Comparison of ENCODE assay signal across 21 cellular contexts in genomic region chr2:99672766-99673375, GRCh38.
"Had no signal": no experiment of that assay in that cellular context is flagged by ENCODE, and none has a peak within 500 bp of the region (broad histone marks: within the 10 kb centered on the region; RNA-seq: fewer than 3 reads in every experiment).

No MANE protein-coding gene starts in this region.

- ATAC-seq: activated T-helper 17 cell treated with anti-CD3 and anti-CD28 coated beads, Interleukin-2, amount 50 U/mL, for 72 hours; foreskin keratinocyte; heart left ventricle; naive thymus-derived CD8-positive, alpha-beta T cell; WTC11 had no signal

- H3K36me3 ChIP-seq: heart left ventricle, neutrophil, thyroid gland had no signal

- H3K27ac ChIP-seq: dorsolateral prefrontal cortex, foreskin keratinocyte, neutrophil, thyroid gland had no signal

- H3K36me3 Mint-ChIP-seq: naive thymus-derived CD8-positive, alpha-beta T cell had no signal

- H3K27me3 ChIP-seq: dorsolateral prefrontal cortex, foreskin keratinocyte, heart left ventricle, neutrophil, thyroid gland had no signal

- H3K27ac Mint-ChIP-seq: activated CD4-positive, alpha-beta memory T cell treated with anti-CD3 and anti-CD28 coated beads, Interleukin-2, amount 10 ng/mL, durations not matched to agents 7 days and 5 days; activated naive CD8-positive, alpha-beta T cell treated with anti-CD3 and anti-CD28 coated beads for 36 hours; activated T-helper 17 cell treated with anti-CD3 and anti-CD28 coated beads, Interleukin-2, amount 50 U/mL, for 72 hours; naive thymus-derived CD8-positive, alpha-beta T cell; T-helper 2 cell treated with Interferon-gamma antibody and Interleukin-4, amounts not matched to agents 5 μg/mL and 100 μg/mL, for 36 hours; WTC11 had no signal

- H3K9me3 ChIP-seq: neutrophil, thyroid gland had no signal

- H3K4me1 Mint-ChIP-seq: activated CD4-positive, alpha-beta memory T cell treated with anti-CD3 and anti-CD28 coated beads, Interleukin-2, amount 10 ng/mL, durations not matched to agents 7 days and 5 days; activated naive CD8-positive, alpha-beta T cell treated with anti-CD3 and anti-CD28 coated beads for 36 hours; activated T-helper 17 cell treated with anti-CD3 and anti-CD28 coated beads, Interleukin-2, amount 50 U/mL, for 72 hours had no signal

- H3K4me1 ChIP-seq: foreskin keratinocyte, thyroid gland had no signal

- H3K27me3 Mint-ChIP-seq: activated CD4-positive, alpha-beta memory T cell treated with anti-CD3 and anti-CD28 coated beads, Interleukin-2, amount 10 ng/mL, durations not matched to agents 7 days and 5 days; activated naive CD8-positive, alpha-beta T cell treated with anti-CD3 and anti-CD28 coated beads for 36 hours; activated T-helper 17 cell treated with anti-CD3 and anti-CD28 coated beads, Interleukin-2, amount 50 U/mL, for 72 hours had no signal

- DNase-seq: activated CD4-positive, alpha-beta memory T cell treated with anti-CD3 and anti-CD28 coated beads, Interleukin-2, amount 10 ng/mL, durations not matched to agents 7 days and 5 days; activated CD4-positive, alpha-beta T cell treated with anti-CD3 and anti-CD28 coated beads for 4 hours; activated naive CD4-positive, alpha-beta T cell; activated naive CD8-positive, alpha-beta T cell treated with anti-CD3 and anti-CD28 coated beads for 36 hours; activated T-cell treated with anti-CD3 and anti-CD28 coated beads, Interleukin-2, amount 50 U/mL, for 1 hour; amniotic stem cell; caudate nucleus; dorsolateral prefrontal cortex; foreskin keratinocyte; heart left ventricle; kidney glomerular epithelial cell; mesendoderm; naive thymus-derived CD8-positive, alpha-beta T cell; posterior cingulate gyrus; retina; stimulated activated naive CD4-positive, alpha-beta T cell treated with Interleukin-2 at 50 U/mL for 16 hours; thyroid gland had no signal

- H3K9me3 Mint-ChIP-seq: activated CD4-positive, alpha-beta memory T cell treated with anti-CD3 and anti-CD28 coated beads, Interleukin-2, amount 10 ng/mL, durations not matched to agents 7 days and 5 days; activated naive CD8-positive, alpha-beta T cell treated with anti-CD3 and anti-CD28 coated beads for 36 hours; activated T-helper 17 cell treated with anti-CD3 and anti-CD28 coated beads, Interleukin-2, amount 50 U/mL, for 72 hours; T-helper 2 cell treated with Interferon-gamma antibody and Interleukin-4, amounts not matched to agents 5 μg/mL and 100 μg/mL, for 36 hours had no signal

- H3K4me3 ChIP-seq: dorsolateral prefrontal cortex, heart left ventricle, thyroid gland had no signal

- H3K4me3 Mint-ChIP-seq: activated CD4-positive, alpha-beta memory T cell treated with anti-CD3 and anti-CD28 coated beads, Interleukin-2, amount 10 ng/mL, durations not matched to agents 7 days and 5 days; activated naive CD8-positive, alpha-beta T cell treated with anti-CD3 and anti-CD28 coated beads for 36 hours; activated T-helper 17 cell treated with anti-CD3 and anti-CD28 coated beads, Interleukin-2, amount 50 U/mL, for 72 hours; naive thymus-derived CD8-positive, alpha-beta T cell; T-helper 2 cell treated with Interferon-gamma antibody and Interleukin-4, amounts not matched to agents 5 μg/mL and 100 μg/mL, for 36 hours; WTC11 had no signal
